In the genomic region with DNA sequence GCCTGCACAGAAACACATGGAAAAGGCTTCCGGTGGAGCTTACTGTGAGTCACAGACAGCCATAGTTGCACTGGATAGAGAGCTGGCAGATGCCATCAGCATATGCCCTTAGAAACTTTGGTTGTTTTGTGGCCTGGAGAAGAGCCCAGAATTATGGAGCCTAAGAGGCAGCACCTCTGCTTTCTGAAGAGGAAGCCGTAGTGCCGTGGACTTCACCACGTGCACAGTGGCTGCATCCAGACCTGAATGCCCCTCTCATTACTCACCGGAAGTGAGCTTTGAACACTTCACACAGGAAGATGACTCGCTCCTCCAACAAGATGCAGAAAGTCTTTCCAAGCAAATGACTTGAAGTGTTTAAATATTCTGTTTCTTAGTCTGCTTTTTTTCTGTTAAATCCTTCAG, we compare ENCODE assay signal across 8 cellular contexts. TPM values are rescaled to one million over a fixed set of nuclear protein-coding genes. Genes with fewer than 3 reads are reported as not detected.
DNase-seq lines count a peak whose midpoint lies in the region; ATAC-seq, FAIRE-seq and TF ChIP-seq lines count a peak whose summit lies in the region.

No MANE protein-coding gene starts in this region.

- no peak overlapping the region for H4K8ac ChIP-seq in mesendoderm (ENCODE audit: low read depth, low read length)

- intact Hi-C loops in colonic mucosa (cut with DNase I), result no loop called here

- no peaks in the 10 kb centered on the region for H3K79me2 ChIP-seq in mesendoderm (ENCODE audit: control insufficient read depth, insufficient read depth, low read length)

- no peak overlapping the region for H2BK15ac ChIP-seq in mesendoderm (replicated peaks; ENCODE audit: low read depth)

- H3K9me3 ChIP-seq in A549 (0 out of 3 replicates have a peak, but pooled peaks cover 4% of the 10 kb centered on the region), colonic mucosa (no peaks in the 10 kb centered on the region)

- H3K79me1 ChIP-seq in mesendoderm (ENCODE audit: low read length), result no peaks in the 10 kb centered on the region

- no peak for TF ChIP-seq RAD21 in A549 (conservative IDR thresholded peaks at IDR 0.05 in 1 of 2, IDR thresholded peaks at IDR 0.05 in 1 of 2)

- no peak overlapping the region for H3K9ac ChIP-seq in colonic mucosa (ENCODE audit: low read depth in 2 of 2, low read length in 2 of 2)
- no peak overlapping the region for H3K9ac ChIP-seq in mesendoderm (ENCODE audit: low read length)

- H2BK5ac ChIP-seq in mesendoderm (ENCODE audit: low read length), result no peak overlapping the region

- H3K18ac ChIP-seq in mesendoderm (ENCODE audit: low read length), result no peak overlapping the region

- H3K27me3 Mint-ChIP-seq in WTC11 (ENCODE audit: low read depth), result peaks cover 8% of the 10 kb centered on the region
- no peaks in the 10 kb centered on the region for H3K27me3 Mint-ChIP-seq in endothelial cell (ENCODE audit: unreplicated experiment)

- H3K27ac ChIP-seq in A549, result peak overlapping the region; percentile 56 to 84
- peak overlapping the region; percentile 55 for H3K27ac ChIP-seq in colonic mucosa
- H3K27ac ChIP-seq in mesendoderm (ENCODE audit: low read depth, low read length), result no peak overlapping the region

- H3K9me3 Mint-ChIP-seq in WTC11, result no peaks in the 10 kb centered on the region
- no peaks in the 10 kb centered on the region for H3K9me3 Mint-ChIP-seq in endothelial cell (ENCODE audit: unreplicated experiment)

- H3K4me1 Mint-ChIP-seq in WTC11 (no peaks in the 10 kb centered on the region), endothelial cell (ENCODE audit: unreplicated experiment) (peaks cover 11% of the 10 kb centered on the region)

- CTCF ChIA-PET in A549 (lab: Yijun Ruan, JAX), result interaction anchor here (1.6 to 1.9 kb wide), 3 partner anchors 12 to 1004 kb away, joined by 4 to 6 read pairs (median 4); no protein-coding TSS in a partner anchor
- CTCF ChIA-PET in WTC11 (lab: Charles Lee), result no interaction called here

- no peak for TF ChIP-seq EP300 in A549 (IDR thresholded peaks at IDR 0.05)

- H3K27ac Mint-ChIP-seq in WTC11 (no peak overlapping the region), endothelial cell (ENCODE audit: unreplicated experiment) (no peak overlapping the region)

- H2AK5ac ChIP-seq in mesendoderm (ENCODE audit: low read length), result no peak overlapping the region

- no peak overlapping the region for H3K4me3 Mint-ChIP-seq in WTC11
- H3K4me3 Mint-ChIP-seq in endothelial cell (ENCODE audit: unreplicated experiment), result no peak overlapping the region

- no peak overlapping the region for H3K4ac ChIP-seq in mesendoderm (ENCODE audit: low read depth, low read length)

- H3K36me3 ChIP-seq in colonic mucosa (no peaks in the 10 kb centered on the region), mesendoderm (ENCODE audit: control insufficient read depth, insufficient read depth, low read length) (no peaks in the 10 kb centered on the region)

- no peak overlapping the region for H3K56ac ChIP-seq in mesendoderm (ENCODE audit: low read length)

- peak overlapping the region; percentile 8; the same call in 2 of the 3 replicates for H3K4me2 ChIP-seq in A549
- no peak overlapping the region for H3K4me2 ChIP-seq in mesendoderm (ENCODE audit: low read length)

- no peak overlapping the region for H2BK120ac ChIP-seq in mesendoderm (ENCODE audit: low read depth, low read length)

- TF ChIP-seq CTCF in A549 (IDR thresholded peaks at IDR 0.05), result no peak
- TF ChIP-seq CTCF in WTC11 (IDR thresholded peaks at IDR 0.05), result no peak
- no peak for TF ChIP-seq CTCF in colonic mucosa (IDR thresholded peaks at IDR 0.05)
- no peak for TF ChIP-seq CTCF in endothelial cell (IDR thresholded peaks at IDR 0.05; ENCODE audit: unreplicated experiment)

- no peak for TF ChIP-seq POLR2A in A549 (IDR thresholded peaks at IDR 0.05; ENCODE audit: low read length)

- H3K23ac ChIP-seq in mesendoderm (ENCODE audit: low read length), result no peak overlapping the region

- H3K4me3 ChIP-seq in A549, result no peak overlapping the region
- peak overlapping the region; percentile 18 for H3K4me3 ChIP-seq in Jurkat, Clone E6-1 (ENCODE audit: low read length)
- no peak overlapping the region for H3K4me3 ChIP-seq in colonic mucosa
- no peak overlapping the region for H3K4me3 ChIP-seq in mesendoderm (ENCODE audit: low read length)

- H3K4me1 ChIP-seq in A549 (peaks cover 28% of the 10 kb centered on the region), colonic mucosa (peaks cover 6% of the 10 kb centered on the region), mesendoderm (ENCODE audit: control insufficient read depth, low read depth, low read length) (peaks cover 4% of the 10 kb centered on the region)

- H4K5ac ChIP-seq in mesendoderm (ENCODE audit: low read length), result no peak overlapping the region

- 10% methylated on average over 6 of the region's 6 CpGs for WGBS in A549 (ENCODE audit: missing lambda C conversion rate)
- WGBS in mesendoderm (ENCODE audit: extremely low coverage, insufficient coverage, low lambda C conversion rate), result no CpG with 5 or more reads among the region's 6 CpGs

- POLR2A ChIA-PET in A549 (lab: Yijun Ruan, JAX), result no interaction called here
- POLR2A ChIA-PET in WTC11 (lab: Charles Lee), result no interaction called here

- peak; percentile 41 to 76 for DNase-seq in A549 (ENCODE audit: low read depth in 1 of 2, low spot score in 1 of 2)
- DNase-seq in Jurkat, Clone E6-1 (ENCODE audit: low read depth, low spot score), result peak; percentile 73
- DNase-seq in WTC11 (ENCODE audit: low spot score), result no peak
- peak; percentile 50 for DNase-seq in colonic mucosa
- DNase-seq in mesendoderm, result peak; percentile 88
- DNase-seq in stimulated activated CD8-positive, alpha-beta memory T cell treated with anti-CD3 and anti-CD28 coated beads, Interleukin-7, amount 100 ng/mL, for 4 hours (ENCODE audit: low read depth in 2 of 2), result peak; percentile 42 to 45
- no peak for DNase-seq in endothelial cell (ENCODE audit: low spot score)

- no peaks in the 10 kb centered on the region for H3K36me3 Mint-ChIP-seq in WTC11
- no peaks in the 10 kb centered on the region for H3K36me3 Mint-ChIP-seq in endothelial cell (ENCODE audit: low read depth, unreplicated experiment)

- H3K27me3 ChIP-seq in colonic mucosa (no peaks in the 10 kb centered on the region), mesendoderm (ENCODE audit: insufficient read depth, low read length, poor library complexity) (no peaks in the 10 kb centered on the region)

- peak; percentile 92 to 95 for ATAC-seq in A549
- peak; percentile 52 for ATAC-seq in GM18870 (IDR thresholded peaks at IDR 0.05; ENCODE audit: unreplicated experiment)
- no peak for ATAC-seq in WTC11

- no peak for FAIRE-seq in A549 (lab: Jason Lieb, UNC)

TF ChIP-seq in A549, 52 proteins besides CTCF, POLR2A, EP300 and RAD21 (continues in another document):
- TF ChIP-seq HOXB5 (CRISPR knock-in tag; IDR thresholded peaks at IDR 0.05) (0 out of 2 replicates have a peak, but pooled peaks have one; percentile 32), JUNB (IDR thresholded peaks at IDR 0.05) (peak; percentile 59), FOSL2 (IDR thresholded peaks at IDR 0.05) (no peak), FOSL2 (CRISPR knock-in tag; IDR thresholded peaks at IDR 0.05) (peak; percentile 74)
- TF ChIP-seq, protein P1, sequence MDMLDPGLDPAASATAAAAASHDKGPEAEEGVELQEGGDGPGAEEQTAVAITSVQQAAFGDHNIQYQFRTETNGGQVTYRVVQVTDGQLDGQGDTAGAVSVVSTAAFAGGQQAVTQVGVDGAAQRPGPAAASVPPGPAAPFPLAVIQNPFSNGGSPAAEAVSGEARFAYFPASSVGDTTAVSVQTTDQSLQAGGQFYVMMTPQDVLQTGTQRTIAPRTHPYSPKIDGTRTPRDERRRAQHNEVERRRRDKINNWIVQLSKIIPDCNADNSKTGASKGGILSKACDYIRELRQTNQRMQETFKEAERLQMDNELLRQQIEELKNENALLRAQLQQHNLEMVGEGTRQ (IDR thresholded peaks at IDR 0.05), result peak; percentile 50

TF ChIP-seq in WTC11, 78 proteins besides CTCF, POLR2A, EP300 and RAD21 (continues in another document):
- TF ChIP-seq, protein P2, sequence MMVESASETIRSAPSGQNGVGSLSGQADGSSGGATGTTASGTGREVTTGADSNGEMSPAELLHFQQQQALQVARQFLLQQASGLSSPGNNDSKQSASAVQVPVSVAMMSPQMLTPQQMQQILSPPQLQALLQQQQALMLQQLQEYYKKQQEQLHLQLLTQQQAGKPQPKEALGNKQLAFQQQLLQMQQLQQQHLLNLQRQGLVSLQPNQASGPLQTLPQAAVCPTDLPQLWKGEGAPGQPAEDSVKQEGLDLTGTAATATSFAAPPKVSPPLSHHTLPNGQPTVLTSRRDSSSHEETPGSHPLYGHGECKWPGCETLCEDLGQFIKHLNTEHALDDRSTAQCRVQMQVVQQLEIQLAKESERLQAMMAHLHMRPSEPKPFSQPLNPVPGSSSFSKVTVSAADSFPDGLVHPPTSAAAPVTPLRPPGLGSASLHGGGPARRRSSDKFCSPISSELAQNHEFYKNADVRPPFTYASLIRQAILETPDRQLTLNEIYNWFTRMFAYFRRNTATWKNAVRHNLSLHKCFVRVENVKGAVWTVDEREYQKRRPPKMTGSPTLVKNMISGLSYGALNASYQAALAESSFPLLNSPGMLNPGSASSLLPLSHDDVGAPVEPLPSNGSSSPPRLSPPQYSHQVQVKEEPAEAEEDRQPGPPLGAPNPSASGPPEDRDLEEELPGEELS (CRISPR knock-in tag; IDR thresholded peaks at IDR 0.05), result no peak
- no peak for TF ChIP-seq ZBTB21 (CRISPR knock-in tag; IDR thresholded peaks at IDR 0.05; ENCODE audit: borderline replicate concordance)

RNA-seq across cellular contexts. Expression of a gene that starts 28.4 kb away (rescaled TPM):
- polyA plus RNA-seq in A549 (2011; rRNA removed) (32.6 and 59.8 TPM in 2 replicates), A549 (2017; fragmentation: RNase III; extraction: RNeasy Plus Mini Kit Qiagen cat#74134 plus additional on column Dnase treatment) (23.3 to 27.4 TPM (median 23.3 TPM) in 3 replicates)
- polyA plus RNA-seq in A549 (2012; cell fraction: cytosol; rRNA removed), result 60.3 and 71.5 TPM in 2 replicates
- 96.1 and 156 TPM in 2 replicates for polyA plus RNA-seq in A549 (2012; cell fraction: nucleus; rRNA removed)
- 47.1 and 53.4 TPM in 2 replicates for polyA minus RNA-seq in A549 (2011; rRNA and poly(A)+ RNA removed)
- 2.2 TPM for polyA plus RNA-seq in Jurkat, Clone E6-1 (2012; ENCODE audit: insufficient read depth, insufficient read length)
- total RNA-seq in WTC11 (2021) (15.9 to 22.1 TPM (median 21.4 TPM) in 3 replicates), colonic mucosa (100 to 1,000 TPM in 1 of 2 donors, 10 to 100 TPM in 1; 94.1 to 137 TPM), endothelial cell (ENCODE audit: unreplicated experiment) (56.3 TPM)
- polyA plus RNA-seq in mesendoderm (2013, experiment 1 of 2), result 11.0 TPM
- 12.2 TPM for polyA plus RNA-seq in mesendoderm (2013, experiment 2 of 2)

RNA-seq across cellular contexts. Expression of a gene that starts 55.6 kb away (rescaled TPM):
- polyA plus RNA-seq in A549 (2011; rRNA removed), result 14.4 and 20.2 TPM in 2 replicates
- polyA plus RNA-seq in A549 (2012; cell fraction: cytosol; rRNA removed), result 2.5 and 2.9 TPM in 2 replicates
- 4.9 and 5.9 TPM in 2 replicates for polyA plus RNA-seq in A549 (2012; cell fraction: nucleus; rRNA removed)
- 9.6 to 13.0 TPM (median 10.1 TPM) in 3 replicates for polyA plus RNA-seq in A549 (2017; fragmentation: RNase III; extraction: RNeasy Plus Mini Kit Qiagen cat#74134 plus additional on column Dnase treatment)
- polyA minus RNA-seq in A549 (2011; rRNA and poly(A)+ RNA removed), result 10.4 and 10.6 TPM in 2 replicates
- polyA plus RNA-seq in Jurkat, Clone E6-1 (2012; ENCODE audit: insufficient read depth, insufficient read length), result 13.2 TPM
- 86.4 to 118 TPM (median 89.3 TPM) in 3 replicates for total RNA-seq in WTC11 (2021)
- 10 to 100 TPM; 31.5 to 36.2 TPM for total RNA-seq in colonic mucosa
- 29.8 TPM for polyA plus RNA-seq in mesendoderm (2013, experiment 1 of 2)
- polyA plus RNA-seq in mesendoderm (2013, experiment 2 of 2), result 32.4 TPM
- total RNA-seq in endothelial cell (ENCODE audit: unreplicated experiment), result 60.8 TPM

Comparison
In these comparisons a context has a peak if more than half of its experiments do, and no peak if none do; other contexts are left out.
1. DNase-seq: peak in A549 (2 of 2), Jurkat, Clone E6-1 (single experiment), colonic mucosa (single experiment), mesendoderm (single experiment) and stimulated activated CD8-positive, alpha-beta memory T cell treated with anti-CD3 and anti-CD28 coated beads, Interleukin-7, amount 100 ng/mL, for 4 hours (2 of 2); none in WTC11 (single experiment) and endothelial cell (single experiment).